40 cellular contexts compared by ENCODE assay signal in the genomic region with DNA sequence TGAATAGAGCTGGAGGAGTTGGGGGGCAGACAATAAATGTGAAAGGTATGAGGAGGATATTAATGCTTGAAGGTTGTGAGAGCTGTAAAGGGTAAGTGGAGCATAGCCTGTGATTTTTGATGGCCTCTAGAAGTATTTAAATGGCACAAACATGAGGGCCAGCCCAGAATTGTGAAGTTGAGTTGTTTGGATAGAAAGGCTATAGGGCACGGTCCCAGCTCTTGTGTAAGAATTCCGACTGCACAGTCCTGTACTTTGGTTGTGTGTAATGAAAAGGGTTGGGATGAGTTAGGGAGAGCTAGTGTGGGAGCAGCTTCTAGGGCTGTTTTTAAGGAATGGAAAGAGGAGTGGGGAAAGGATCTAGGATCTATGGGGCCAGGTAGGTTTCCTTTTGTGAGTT.
"Had no signal": no experiment of that assay in that cellular context is flagged by ENCODE, and none has a peak within 500 bp of the region (broad histone marks: within the 10 kb centered on the region; RNA-seq: fewer than 3 reads in every experiment).

No MANE protein-coding gene starts in this region.

- H3K4me1 ChIP-seq: adrenal gland, ascending aorta, body of pancreas, breast epithelium had no signal

- H3K36me3 ChIP-seq: adrenal gland, ascending aorta, brain microvascular endothelial cell, breast epithelium, cardiac muscle cell had no signal

- H3K4me3 Mint-ChIP-seq: activated naive CD4-positive, alpha-beta T cell treated with anti-CD3 and anti-CD28 coated beads for 36 hours; activated naive CD4-positive, alpha-beta T cell treated with anti-CD3 and anti-CD28 coated beads, Interleukin-2, amount 10 ng/mL, durations not matched to agents 7 days and 5 days; activated naive CD4-positive, alpha-beta T cell treated with anti-CD3 and anti-CD28 coated beads, Interleukin-2, amount 50 U/mL, for 24 hours; activated naive CD8-positive, alpha-beta T cell; activated naive CD8-positive, alpha-beta T cell treated with anti-CD3 and anti-CD28 coated beads for 36 hours; activated naive CD8-positive, alpha-beta T cell treated with anti-CD3 and anti-CD28 coated beads, Interleukin-2, amount 10 ng/mL, durations not matched to agents 7 days and 5 days; activated naive CD8-positive, alpha-beta T cell treated with anti-CD3 and anti-CD28 coated beads, Interleukin-2, amount 50 U/mL, for 24 hours; activated T-cell treated with anti-CD3 and anti-CD28 coated beads, Interleukin-2, amount 50 U/mL, for 24 hours; activated T-cell treated with anti-CD3 and anti-CD28 coated beads, Interleukin-2, amount 50 U/mL, for 4 hours; activated T-cell treated with anti-CD3 and anti-CD28 coated beads, Interleukin-2, amount 50 U/mL, for 72 hours; activated T-helper 1 cell treated with anti-CD3 and anti-CD28 coated beads, Interleukin-12 subunit alpha, Interleukin-12 subunit beta, Interleukin-2, Interleukin-4 antibody, amounts not matched to agents 30 ng/mL and 10 ng/mL and 1 ng/mL, durations not matched to agents 14 hours and 24 hours and 36 hours; activated T-helper 17 cell treated with anti-CD3 and anti-CD28 coated beads, Interleukin-2, amount 50 U/mL, for 72 hours; brain; central memory CD8-positive, alpha-beta T cell had no signal

- H3K27ac Mint-ChIP-seq: activated naive CD4-positive, alpha-beta T cell treated with anti-CD3 and anti-CD28 coated beads for 36 hours; activated naive CD4-positive, alpha-beta T cell treated with anti-CD3 and anti-CD28 coated beads, Interleukin-2, amount 10 ng/mL, durations not matched to agents 7 days and 5 days; activated naive CD4-positive, alpha-beta T cell treated with anti-CD3 and anti-CD28 coated beads, Interleukin-2, amount 50 U/mL, for 24 hours; activated naive CD4-positive, alpha-beta T cell treated with anti-CD3 and anti-CD28 coated beads, Interleukin-2, amount 50 U/mL, for 72 hours; activated naive CD8-positive, alpha-beta T cell; activated naive CD8-positive, alpha-beta T cell treated with anti-CD3 and anti-CD28 coated beads for 36 hours; activated naive CD8-positive, alpha-beta T cell treated with anti-CD3 and anti-CD28 coated beads, Interleukin-2, amount 10 ng/mL, durations not matched to agents 7 days and 5 days; activated naive CD8-positive, alpha-beta T cell treated with anti-CD3 and anti-CD28 coated beads, Interleukin-2, amount 50 U/mL, for 24 hours; activated T-cell treated with anti-CD3 and anti-CD28 coated beads, Interleukin-2, amount 50 U/mL, for 24 hours; activated T-cell treated with anti-CD3 and anti-CD28 coated beads, Interleukin-2, amount 50 U/mL, for 72 hours; activated T-helper 1 cell treated with anti-CD3 and anti-CD28 coated beads, Interleukin-12 subunit alpha, Interleukin-12 subunit beta, Interleukin-2, Interleukin-4 antibody, amounts not matched to agents 30 ng/mL and 10 ng/mL and 1 ng/mL, durations not matched to agents 14 hours and 24 hours and 36 hours; activated T-helper 17 cell treated with anti-CD3 and anti-CD28 coated beads, Interleukin-2, amount 50 U/mL, for 72 hours; activated T-helper 2 cell treated with anti-CD3 and anti-CD28 coated beads, Interferon-gamma antibody, Interleukin-2, Interleukin-4, amounts not matched to agents 10 μg/mL and 5 μg/mL and 100 μg/mL, durations not matched to agents 14 hours and 24 hours and 36 hours; brain had no signal

- ATAC-seq: activated naive CD4-positive, alpha-beta T cell treated with anti-CD3 and anti-CD28 coated beads, Interleukin-2, amount 50 U/mL, for 72 hours; activated naive CD8-positive, alpha-beta T cell treated with anti-CD3 and anti-CD28 coated beads, Interleukin-2, amount 50 U/mL, for 24 hours; activated T-cell treated with anti-CD3 and anti-CD28 coated beads, Interleukin-2, amount 50 U/mL, for 4 hours; activated T-cell treated with anti-CD3 and anti-CD28 coated beads, Interleukin-2, amount 50 U/mL, for 72 hours; activated T-helper 17 cell treated with anti-CD3 and anti-CD28 coated beads, Interleukin-2, amount 50 U/mL, for 72 hours; body of pancreas had no signal

- H3K4me3 ChIP-seq: adrenal gland, ascending aorta, body of pancreas, breast epithelium, cardiac muscle cell had no signal

- H3K4me1 Mint-ChIP-seq: activated naive CD4-positive, alpha-beta T cell treated with anti-CD3 and anti-CD28 coated beads, Interleukin-2, amount 10 ng/mL, durations not matched to agents 7 days and 5 days; activated naive CD4-positive, alpha-beta T cell treated with anti-CD3 and anti-CD28 coated beads, Interleukin-2, amount 50 U/mL, for 24 hours; activated naive CD8-positive, alpha-beta T cell treated with anti-CD3 and anti-CD28 coated beads for 36 hours; activated naive CD8-positive, alpha-beta T cell treated with anti-CD3 and anti-CD28 coated beads, Interleukin-2, amount 10 ng/mL, durations not matched to agents 7 days and 5 days; activated naive CD8-positive, alpha-beta T cell treated with anti-CD3 and anti-CD28 coated beads, Interleukin-2, amount 50 U/mL, for 24 hours; activated T-helper 17 cell treated with anti-CD3 and anti-CD28 coated beads, Interleukin-2, amount 50 U/mL, for 72 hours; brain; central memory CD8-positive, alpha-beta T cell had no signal

- DNase-seq: activated effector memory CD4-positive, alpha-beta T cell treated with anti-CD3 and anti-CD28 coated beads, Interleukin-2, amount 50 U/mL, for 16 hours; activated effector memory CD4-positive, alpha-beta T cell treated with Interleukin-2 at 50 U/mL for 16 hours; activated gamma-delta T cell; activated gamma-delta T cell treated with Interleukin-2 at 50 U/mL for 16 hours; activated naive CD4-positive, alpha-beta T cell; activated naive CD4-positive, alpha-beta T cell treated with anti-CD3 and anti-CD28 coated beads for 36 hours; activated naive CD4-positive, alpha-beta T cell treated with anti-CD3 and anti-CD28 coated beads, Interleukin-2, amount 10 ng/mL, durations not matched to agents 7 days and 5 days; activated naive CD4-positive, alpha-beta T cell treated with anti-CD3 and anti-CD28 coated beads, Interleukin-2, amount 50 U/mL, for 16 hours; activated naive CD4-positive, alpha-beta T cell treated with Interleukin-2 at 50 U/mL for 16 hours; activated naive CD8-positive, alpha-beta T cell treated with anti-CD3 and anti-CD28 coated beads for 36 hours; activated naive CD8-positive, alpha-beta T cell treated with anti-CD3 and anti-CD28 coated beads, Interleukin-2, amount 10 ng/mL, durations not matched to agents 7 days and 5 days; activated naive CD8-positive, alpha-beta T cell treated with anti-CD3 and anti-CD28 coated beads, Interleukin-2, amount 50 U/mL, for 24 hours; activated T-cell treated with anti-CD3 and anti-CD28 coated beads, Interleukin-2, amount 50 U/mL, for 1 hour; activated T-cell treated with anti-CD3 and anti-CD28 coated beads, Interleukin-2, amount 50 U/mL, for 24 hours; activated T-cell treated with anti-CD3 and anti-CD28 coated beads, Interleukin-2, amount 50 U/mL, for 4 hours; activated T-cell treated with anti-CD3 and anti-CD28 coated beads, Interleukin-2, amount 50 U/mL, for 48 hours; activated T-cell treated with anti-CD3 and anti-CD28 coated beads, Interleukin-2, amount 50 U/mL, for 72 hours; adrenal gland; amniotic stem cell; amygdala; anterior cingulate cortex; aorta; body of pancreas; brain microvascular endothelial cell; caudate nucleus; central memory CD4-positive, alpha-beta T cell; cerebellar nuclear complex had no signal

- H3K27me3 Mint-ChIP-seq: activated naive CD4-positive, alpha-beta T cell treated with anti-CD3 and anti-CD28 coated beads, Interleukin-2, amount 10 ng/mL, durations not matched to agents 7 days and 5 days; activated naive CD4-positive, alpha-beta T cell treated with anti-CD3 and anti-CD28 coated beads, Interleukin-2, amount 50 U/mL, for 24 hours; activated naive CD8-positive, alpha-beta T cell; activated naive CD8-positive, alpha-beta T cell treated with anti-CD3 and anti-CD28 coated beads for 36 hours; activated naive CD8-positive, alpha-beta T cell treated with anti-CD3 and anti-CD28 coated beads, Interleukin-2, amount 10 ng/mL, durations not matched to agents 7 days and 5 days; activated naive CD8-positive, alpha-beta T cell treated with anti-CD3 and anti-CD28 coated beads, Interleukin-2, amount 50 U/mL, for 24 hours; activated T-cell treated with anti-CD3 and anti-CD28 coated beads, Interleukin-2, amount 50 U/mL, for 24 hours; activated T-helper 17 cell treated with anti-CD3 and anti-CD28 coated beads, Interleukin-2, amount 50 U/mL, for 72 hours; brain; central memory CD8-positive, alpha-beta T cell had no signal

- H3K9me3 ChIP-seq: adrenal gland, ascending aorta, body of pancreas, breast epithelium had no signal

- H3K36me3 Mint-ChIP-seq: activated naive CD4-positive, alpha-beta T cell treated with anti-CD3 and anti-CD28 coated beads, Interleukin-2, amount 10 ng/mL, durations not matched to agents 7 days and 5 days; activated naive CD4-positive, alpha-beta T cell treated with anti-CD3 and anti-CD28 coated beads, Interleukin-2, amount 50 U/mL, for 24 hours; activated naive CD8-positive, alpha-beta T cell; activated naive CD8-positive, alpha-beta T cell treated with anti-CD3 and anti-CD28 coated beads for 36 hours; activated naive CD8-positive, alpha-beta T cell treated with anti-CD3 and anti-CD28 coated beads, Interleukin-2, amount 10 ng/mL, durations not matched to agents 7 days and 5 days had no signal

- H3K27ac ChIP-seq: adrenal gland, ascending aorta, body of pancreas, brain microvascular endothelial cell, breast epithelium, cardiac muscle cell had no signal

- H3K27me3 ChIP-seq: adrenal gland, ascending aorta, body of pancreas, brain microvascular endothelial cell, breast epithelium, cardiac muscle cell had no signal

- FAIRE-seq: astrocyte, bronchial epithelial cell had no signal
